Comparison of ENCODE assay signal across 8 cellular contexts in the genomic region with DNA sequence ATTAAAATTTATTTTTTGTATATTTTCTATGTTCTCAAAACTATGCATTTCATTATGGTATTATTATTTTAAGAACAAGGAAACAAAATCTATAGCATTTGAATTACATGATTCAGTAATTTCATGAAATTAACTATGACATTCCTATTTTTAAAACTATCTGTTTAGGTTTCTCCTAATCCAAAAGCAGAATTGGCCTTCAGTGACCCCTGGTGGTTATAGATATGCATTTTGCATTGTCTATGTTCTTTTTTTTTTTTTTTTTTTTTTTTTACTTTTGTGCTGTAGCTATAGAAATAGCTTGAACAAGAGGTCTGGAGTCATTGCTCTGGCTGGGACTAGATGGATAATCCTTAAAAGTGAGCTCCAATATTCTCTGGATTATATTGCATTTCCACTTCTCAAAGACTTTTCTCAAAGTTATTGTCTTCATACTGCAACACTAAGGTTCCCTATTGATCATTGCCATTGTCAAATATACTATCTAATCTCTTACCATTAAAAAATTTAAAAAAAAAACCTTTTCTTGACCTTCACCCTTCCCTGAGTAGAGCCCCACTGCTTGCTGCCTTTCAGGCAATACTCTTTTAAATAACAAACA. TPM values are rescaled to one million over a fixed set of nuclear protein-coding genes. Genes with fewer than 3 reads are reported as not detected.
DNase-seq lines count a peak whose midpoint lies in the region; ATAC-seq and TF ChIP-seq lines count a peak whose summit lies in the region.

No MANE protein-coding gene starts in this region.

- H3K4me1 ChIP-seq in DND-41 (ENCODE audit: insufficient read depth, low read length) (no peaks in the 10 kb centered on the region), foreskin keratinocyte (no peaks in the 10 kb centered on the region), vagina (no peaks in the 10 kb centered on the region)

- in situ Hi-C loops in SK-MEL-5 (cut with HindIII; ENCODE audit: low pct_unique_long_range_greater_than_20kb, low sequenced_read_pairs) = no loop called here

- H3K27me3 ChIP-seq in DND-41 (ENCODE audit: insufficient read depth, low read length, poor library complexity) (no peaks in the 10 kb centered on the region), foreskin keratinocyte (peaks cover 7% of the 10 kb centered on the region), vagina (no peaks in the 10 kb centered on the region)

- H3K9me3 ChIP-seq in DND-41 (ENCODE audit: insufficient read depth, low read length, severe bottlenecking) (no peaks in the 10 kb centered on the region), vagina (no peaks in the 10 kb centered on the region)

- no peak for TF ChIP-seq POLR2A in vagina (IDR thresholded peaks at IDR 0.05)

- TF ChIP-seq EP300 in Ishikawa (IDR thresholded peaks at IDR 0.05; ENCODE audit: borderline replicate concordance) = no peak

- ATAC-seq in DND-41 (ENCODE audit: insufficient read depth, low read depth) (no peak), foreskin keratinocyte (peak; percentile 56), HG03039 (IDR thresholded peaks at IDR 0.05; ENCODE audit: unreplicated experiment) (no peak), HG02970 (IDR thresholded peaks at IDR 0.05; ENCODE audit: low FRiP score, unreplicated experiment) (no peak)

- TF ChIP-seq CTCF in DND-41 (IDR thresholded peaks at IDR 0.05; ENCODE audit: borderline replicate concordance, extremely low read depth, low read length, poor library complexity, severe bottlenecking) (peak; percentile 64), foreskin keratinocyte (conservative IDR thresholded peaks at IDR 0.05) (peak; percentile 70), vagina (IDR thresholded peaks at IDR 0.05) (peak in 1 of 3 experiments; percentile 14)

- H3K36me3 ChIP-seq in DND-41 (ENCODE audit: insufficient read depth, low read length) (no peaks in the 10 kb centered on the region), vagina (no peaks in the 10 kb centered on the region)

- intact Hi-C loops in vagina (cut with DNase I) = no loop called here

- TF ChIP-seq RAD21 in Ishikawa (IDR thresholded peaks at IDR 0.05; ENCODE audit: low read depth) = peak; percentile 70

- H3K9ac ChIP-seq in DND-41 (ENCODE audit: low read depth, low read length) = no peak overlapping the region

- H3K4me3 ChIP-seq in DND-41 (ENCODE audit: low read depth in 1 of 2, low read length in 2 of 2) = no peak overlapping the region
- H3K4me3 ChIP-seq in vagina = no peak overlapping the region

- H2AFZ ChIP-seq in DND-41 (ENCODE audit: low read depth, low read length) = no peak overlapping the region

- DNase-seq in DND-41 (peak; percentile 21), SK-MEL-5 (ENCODE audit: low read depth, low spot score) (peak; percentile 77), foreskin keratinocyte (peak in 1 of 2 donors; percentile 36), foreskin melanocyte (no peak), vagina (ENCODE audit: extremely low spot score in 2 of 2) (no peak)

- H3K4me2 ChIP-seq in DND-41 (ENCODE audit: insufficient read depth, low read length) = no peak overlapping the region

- no peaks in the 10 kb centered on the region for H3K79me2 ChIP-seq in DND-41 (ENCODE audit: insufficient read depth, low read length)

- no peak overlapping the region for H3K27ac ChIP-seq in DND-41 (ENCODE audit: low read length)
- no peak overlapping the region for H3K27ac ChIP-seq in foreskin keratinocyte
- H3K27ac ChIP-seq in vagina = no peak overlapping the region

- H4K20me1 ChIP-seq in DND-41 (ENCODE audit: insufficient read depth, low read length) = no peaks in the 10 kb centered on the region

TF ChIP-seq in Ishikawa, 13 proteins besides CTCF, POLR2A, EP300 and RAD21:
- TF ChIP-seq EGR1 (IDR thresholded peaks at IDR 0.05) = no peak
- no peak for TF ChIP-seq TCF12 (IDR thresholded peaks at IDR 0.05; ENCODE audit: low read depth)
- TF ChIP-seq, protein P1, sequence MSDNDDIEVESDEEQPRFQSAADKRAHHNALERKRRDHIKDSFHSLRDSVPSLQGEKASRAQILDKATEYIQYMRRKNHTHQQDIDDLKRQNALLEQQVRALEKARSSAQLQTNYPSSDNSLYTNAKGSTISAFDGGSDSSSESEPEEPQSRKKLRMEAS (IDR thresholded peaks at IDR 0.05) = no peak
- TF ChIP-seq CREB1 (IDR thresholded peaks at IDR 0.05; ENCODE audit: low read depth) = no peak
- TF ChIP-seq NFIC (IDR thresholded peaks at IDR 0.05) = no peak
- TF ChIP-seq ZBTB7A (IDR thresholded peaks at IDR 0.05; ENCODE audit: low read depth) = no peak
- TF ChIP-seq FOXM1 (IDR thresholded peaks at IDR 0.05; ENCODE audit: borderline replicate concordance, low read depth) = no peak
- no peak for TF ChIP-seq TAF1 (IDR thresholded peaks at IDR 0.05; ENCODE audit: low read depth)
- no peak for TF ChIP-seq CEBPB (IDR thresholded peaks at IDR 0.05)
- TF ChIP-seq YY1 (IDR thresholded peaks at IDR 0.05; ENCODE audit: low read depth) = no peak
- TF ChIP-seq TEAD4 (IDR thresholded peaks at IDR 0.05) = no peak
- TF ChIP-seq, protein P2, sequence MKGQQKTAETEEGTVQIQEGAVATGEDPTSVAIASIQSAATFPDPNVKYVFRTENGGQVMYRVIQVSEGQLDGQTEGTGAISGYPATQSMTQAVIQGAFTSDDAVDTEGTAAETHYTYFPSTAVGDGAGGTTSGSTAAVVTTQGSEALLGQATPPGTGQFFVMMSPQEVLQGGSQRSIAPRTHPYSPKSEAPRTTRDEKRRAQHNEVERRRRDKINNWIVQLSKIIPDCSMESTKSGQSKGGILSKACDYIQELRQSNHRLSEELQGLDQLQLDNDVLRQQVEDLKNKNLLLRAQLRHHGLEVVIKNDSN (IDR thresholded peaks at IDR 0.05) = no peak
- TF ChIP-seq, protein P3, sequence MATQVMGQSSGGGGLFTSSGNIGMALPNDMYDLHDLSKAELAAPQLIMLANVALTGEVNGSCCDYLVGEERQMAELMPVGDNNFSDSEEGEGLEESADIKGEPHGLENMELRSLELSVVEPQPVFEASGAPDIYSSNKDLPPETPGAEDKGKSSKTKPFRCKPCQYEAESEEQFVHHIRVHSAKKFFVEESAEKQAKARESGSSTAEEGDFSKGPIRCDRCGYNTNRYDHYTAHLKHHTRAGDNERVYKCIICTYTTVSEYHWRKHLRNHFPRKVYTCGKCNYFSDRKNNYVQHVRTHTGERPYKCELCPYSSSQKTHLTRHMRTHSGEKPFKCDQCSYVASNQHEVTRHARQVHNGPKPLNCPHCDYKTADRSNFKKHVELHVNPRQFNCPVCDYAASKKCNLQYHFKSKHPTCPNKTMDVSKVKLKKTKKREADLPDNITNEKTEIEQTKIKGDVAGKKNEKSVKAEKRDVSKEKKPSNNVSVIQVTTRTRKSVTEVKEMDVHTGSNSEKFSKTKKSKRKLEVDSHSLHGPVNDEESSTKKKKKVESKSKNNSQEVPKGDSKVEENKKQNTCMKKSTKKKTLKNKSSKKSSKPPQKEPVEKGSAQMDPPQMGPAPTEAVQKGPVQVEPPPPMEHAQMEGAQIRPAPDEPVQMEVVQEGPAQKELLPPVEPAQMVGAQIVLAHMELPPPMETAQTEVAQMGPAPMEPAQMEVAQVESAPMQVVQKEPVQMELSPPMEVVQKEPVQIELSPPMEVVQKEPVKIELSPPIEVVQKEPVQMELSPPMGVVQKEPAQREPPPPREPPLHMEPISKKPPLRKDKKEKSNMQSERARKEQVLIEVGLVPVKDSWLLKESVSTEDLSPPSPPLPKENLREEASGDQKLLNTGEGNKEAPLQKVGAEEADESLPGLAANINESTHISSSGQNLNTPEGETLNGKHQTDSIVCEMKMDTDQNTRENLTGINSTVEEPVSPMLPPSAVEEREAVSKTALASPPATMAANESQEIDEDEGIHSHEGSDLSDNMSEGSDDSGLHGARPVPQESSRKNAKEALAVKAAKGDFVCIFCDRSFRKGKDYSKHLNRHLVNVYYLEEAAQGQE (IDR thresholded peaks at IDR 0.05; ENCODE audit: low read depth) = no peak

RNA-seq across cellular contexts. Expression of a gene that starts 15.9 kb away (rescaled TPM):
- 66.0 and 66.6 TPM in 2 replicates for total RNA-seq in SK-MEL-5 (2014; rRNA removed; shearing (Covaris generic))
- 27.4 and 36.6 TPM in 2 replicates for polyA plus RNA-seq in SK-MEL-5 (2015; cell fraction: cytosol; rRNA removed)
- 10.9 and 15.0 TPM in 2 replicates for polyA plus RNA-seq in SK-MEL-5 (2015; cell fraction: nucleus; rRNA removed)
- total RNA-seq in foreskin keratinocyte (39.0 and 48.8 TPM in 2 replicates), vagina (33.1 TPM)
- polyA plus RNA-seq in foreskin keratinocyte = 10.8 and 11.8 TPM in 2 replicates

RNA-seq across cellular contexts. Expression of a gene that starts 16.6 kb away (rescaled TPM):
- 16.1 and 20.1 TPM in 2 replicates for total RNA-seq in SK-MEL-5 (2014; rRNA removed; shearing (Covaris generic))
- polyA plus RNA-seq in SK-MEL-5 (2015; cell fraction: cytosol; rRNA removed) = 20.5 and 20.9 TPM in 2 replicates
- polyA plus RNA-seq in SK-MEL-5 (2015; cell fraction: nucleus; rRNA removed) = 64.1 and 84.4 TPM in 2 replicates
- total RNA-seq in foreskin keratinocyte (3.6 and 7.1 TPM in 2 replicates), vagina (30.0 TPM)
- polyA plus RNA-seq in foreskin keratinocyte = 2.4 and 3.9 TPM in 2 replicates

Comparison
In these comparisons a context has a peak if more than half of its experiments do, and no peak if none do; other contexts are left out.
1. DNase-seq: peak in DND-41 (single experiment) and SK-MEL-5 (single experiment); none in foreskin melanocyte (single experiment) and vagina (0 of 2).